Comparison of ENCODE assay signal across 12 cellular contexts in the genomic region with DNA sequence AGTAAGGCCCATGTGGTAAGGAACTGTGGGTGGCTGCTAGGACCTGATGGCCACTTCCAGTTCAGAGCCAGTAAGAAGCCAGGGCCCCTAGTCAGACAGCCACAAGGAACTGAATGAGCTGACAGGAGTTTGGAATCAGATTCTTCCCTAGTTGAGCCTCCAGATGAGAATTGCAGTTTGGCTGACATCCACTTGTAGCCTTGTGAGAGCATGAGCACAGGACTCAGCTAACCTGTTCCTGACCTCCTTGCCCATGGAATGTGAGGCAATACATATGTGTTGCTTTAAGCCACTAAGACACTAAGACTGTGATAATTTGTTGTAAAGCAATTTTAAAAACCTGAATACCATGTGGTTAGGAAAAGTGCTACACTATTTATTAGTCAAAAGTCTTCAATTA. TPM values are rescaled to one million over a fixed set of nuclear protein-coding genes. Genes with fewer than 3 reads are reported as not detected.
DNase-seq lines count a peak whose midpoint lies in the region; ATAC-seq and TF ChIP-seq lines count a peak whose summit lies in the region.
"Had no signal": no experiment of that assay in that cellular context is flagged by ENCODE, and none has a peak within 500 bp of the region (broad histone marks: within the 10 kb centered on the region; RNA-seq: fewer than 3 reads in every experiment).

No MANE protein-coding gene starts in this region.

- H3K27ac Mint-ChIP-seq in T-cell, result peak overlapping the region in 1 of 2 donors; percentile 95
- H3K27ac Mint-ChIP-seq in glutamatergic neuron (ENCODE audit: unreplicated experiment), result no peak overlapping the region

- H3K27me3 ChIP-seq in DOHH2 (ENCODE audit: control insufficient read depth, low read length), result no peaks in the 10 kb centered on the region

- no peak for ATAC-seq in T-cell (replicated peaks in 1 of 4)

- H3K27ac ChIP-seq in 22Rv1 (peak overlapping the region; percentile 90; the same call in 1 of the 2 replicates), DOHH2 (ENCODE audit: low read depth, low read length) (no peak overlapping the region)

- H3K79me2 ChIP-seq in DOHH2 (ENCODE audit: control insufficient read depth, low read length), result peaks cover 34% of the 10 kb centered on the region

- H3K9me2 ChIP-seq in DOHH2 (replicated peaks; ENCODE audit: control insufficient read depth, low read length), result no peaks in the 10 kb centered on the region

- peaks cover 0 to 6% (median 0%) of the 10 kb centered on the region in 3 donors for H3K9me3 Mint-ChIP-seq in T-cell
- peaks cover 8% of the 10 kb centered on the region for H3K9me3 Mint-ChIP-seq in glutamatergic neuron (ENCODE audit: unreplicated experiment)

- POLR2A ChIA-PET in T-cell (lab: Charles Lee), result interaction anchor here (0.8 to 1.4 kb wide), 4 partner anchors 8 to 11 kb away, joined by 3 to 5 read pairs (median 3); no protein-coding TSS in a partner anchor

- peak overlapping the region; percentile 74 for H3K4me2 ChIP-seq in DOHH2 (ENCODE audit: low read length)

- peaks cover 4% of the 10 kb centered on the region; the same call in 1 of the 2 replicates for H3K36me3 ChIP-seq in DOHH2 (ENCODE audit: control insufficient read depth, low read length)

- CTCF ChIA-PET in T-cell (lab: Charles Lee), result interaction anchor here (0.5 to 3.1 kb wide), 5 partner anchors 8 to 1790 kb away, joined by 3 to 16 read pairs (median 7); no protein-coding TSS in a partner anchor

- H3K9me3 ChIP-seq in DOHH2 (ENCODE audit: control insufficient read depth, insufficient read depth, low read length), result no peaks in the 10 kb centered on the region

- no peak for TF ChIP-seq CTCF in 22Rv1 (IDR thresholded peaks at IDR 0.05)
- TF ChIP-seq CTCF in DOHH2 (IDR thresholded peaks at IDR 0.05; ENCODE audit: low read depth, low read length, poor library complexity, severe bottlenecking), result no peak
- no peak for TF ChIP-seq CTCF in glutamatergic neuron (IDR thresholded peaks at IDR 0.05; ENCODE audit: partially characterized antibody, unreplicated experiment)

- H3K4me3 Mint-ChIP-seq in T-cell (peak overlapping the region in 2 of 3 donors; percentile 95 to 97), glutamatergic neuron (ENCODE audit: unreplicated experiment) (peak overlapping the region; percentile 10)

- peaks cover 5% of the 10 kb centered on the region for H3F3A ChIP-seq in DOHH2 (ENCODE audit: control insufficient read depth, insufficient read depth)

- H4K20me1 ChIP-seq in DOHH2 (ENCODE audit: control insufficient read depth, insufficient read depth, low read depth, low read length), result no peaks in the 10 kb centered on the region

- H3K4me1 Mint-ChIP-seq in T-cell (peaks cover 45 to 57% (median 55%) of the 10 kb centered on the region in 3 donors), glutamatergic neuron (ENCODE audit: low read depth, unreplicated experiment) (peaks cover 12% of the 10 kb centered on the region)

- H3K36me3 Mint-ChIP-seq in T-cell, result peaks cover 4% of the 10 kb centered on the region
- H3K36me3 Mint-ChIP-seq in glutamatergic neuron (ENCODE audit: unreplicated experiment), result no peaks in the 10 kb centered on the region

- peak overlapping the region; percentile 80 for H3K4me3 ChIP-seq in DOHH2 (ENCODE audit: low read length)

- peaks cover 36% of the 10 kb centered on the region for H3K4me1 ChIP-seq in DOHH2 (ENCODE audit: control insufficient read depth, low read length)

- H3K27me3 Mint-ChIP-seq in T-cell (no peaks in the 10 kb centered on the region), glutamatergic neuron (ENCODE audit: unreplicated experiment) (peaks cover 3% of the 10 kb centered on the region)

- no peak for DNase-seq in T-cell
- DNase-seq in glutamatergic neuron, result no peak
- DNase-seq in NCI-H1092 treated with DMSO at 0.1 percent for 48 hours (lab: John Stamatoyannopoulos, UW), result no peak
- no peak for DNase-seq in amniotic stem cell (lab: John Stamatoyannopoulos, UW)
- no peak for DNase-seq in H4 (ENCODE audit: low spot score)
- DNase-seq in HuH-7.5 (ENCODE audit: low spot score), result no peak
- DNase-seq: anterior cingulate cortex; effector CD8-positive, alpha-beta T cell; head of caudate nucleus; NCI-H774 had no signal

RNA-seq across cellular contexts. Expression of a gene that starts 1.1 kb away (rescaled TPM):
- total RNA-seq in T-cell (10 to 100 TPM; 35.9 to 65.6 (median 41.5) TPM), glutamatergic neuron (ENCODE audit: unreplicated experiment) (41.8 TPM)
- total RNA-seq in H4 (2014; rRNA removed; shearing (Covaris generic)), result 4.5 and 8.4 TPM in 2 replicates

RNA-seq across cellular contexts. Expression of a gene that starts 11.7 kb away (rescaled TPM):
- total RNA-seq in T-cell (10 to 100 TPM; 33.6 to 40.2 (median 35.7) TPM), glutamatergic neuron (ENCODE audit: unreplicated experiment) (66.7 TPM)
- total RNA-seq in H4 (2014; rRNA removed; shearing (Covaris generic)), result 102 and 144 TPM in 2 replicates
